In the genomic region with DNA sequence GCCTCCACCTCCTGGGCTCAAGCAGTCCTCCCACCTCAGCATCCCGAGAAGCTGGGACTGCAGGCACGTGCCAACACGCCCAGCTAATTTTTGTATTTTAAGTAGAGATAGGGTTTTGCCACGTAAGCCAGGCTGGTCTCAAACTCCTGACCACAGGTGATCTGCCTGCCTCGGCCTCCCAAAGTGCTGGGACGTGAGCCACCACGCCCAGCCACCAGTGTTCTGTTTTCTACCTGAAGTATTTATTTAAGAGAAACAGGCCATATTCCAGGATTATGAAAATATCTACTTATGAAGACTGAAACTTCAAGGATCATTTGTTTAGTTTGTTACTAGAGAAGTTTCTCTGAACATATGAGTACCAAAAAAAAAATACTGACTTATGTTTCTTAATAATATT, we compare ENCODE assay signal across 24 cellular contexts.
"Had no signal": no experiment of that assay in that cellular context is flagged by ENCODE, and none has a peak within 500 bp of the region (broad histone marks: within the 10 kb centered on the region; RNA-seq: fewer than 3 reads in every experiment).

No MANE protein-coding gene starts in this region.

- H3K4me3 ChIP-seq: SJSA1, SK-N-MC had no signal

- H3K27me3 ChIP-seq: SJSA1 had no signal

- H3K27ac ChIP-seq: SJSA1, SK-N-MC had no signal

- DNase-seq: IMR-90, Karpas-422, KG1, MV-4-11, NCI-H1048, NCI-H1105, NCI-H1417, NCI-H1436 treated with DMSO at 0.1 percent for 48 hours, NCI-H1694, NCI-H1930, NCI-H2081, NCI-H2107, NCI-H2227 treated with DMSO at 0.1 percent for 48 hours, NCI-H446, NCI-H510A, NCI-H524 treated with DMSO at 0.1 percent for 48 hours, NCI-H69, NCI-H774, Right ventricle myocardium superior, RPMI8226, SIG-M5 had no signal

- H3K4me1 ChIP-seq: SJSA1 had no signal

- H3K9me3 ChIP-seq: SJSA1 had no signal

- ATAC-seq: HepG2 had no signal
